In genomic region chr4:78058591-78059523, GRCh38 we compare ENCODE assay signal across 8 cellular contexts. TPM values are rescaled to one million over a fixed set of nuclear protein-coding genes. Genes with fewer than 3 reads are reported as not detected.
DNase-seq lines count a peak whose midpoint lies in the region; ATAC-seq and TF ChIP-seq lines count a peak whose summit lies in the region.

No MANE protein-coding gene starts in this region.

- DNase-seq in AG09309 (ENCODE audit: low read depth) = no peak
- DNase-seq in GM23338 (ENCODE audit: low spot score) = peak; percentile 86
- DNase-seq in RKO (ENCODE audit: low spot score) = peak; percentile 71
- DNase-seq in cortex of kidney (lab: John Stamatoyannopoulos, UW) = peak; percentile 8
- peak; percentile 55 to 83 for DNase-seq in left lung
- DNase-seq in stomach = peak; percentile 51
- DNase-seq in GF-D8 (lab: John Stamatoyannopoulos, UW) = no peak

- H3K9me2 ChIP-seq in GM23338 (ENCODE audit: insufficient read depth) = no peaks in the 10 kb centered on the region

- peak overlapping the region; percentile 62 for H3K4me3 ChIP-seq in AG09309 (ENCODE audit: control insufficient read depth, low read depth, low read length)
- peak overlapping the region; percentile 95 for H3K4me3 ChIP-seq in GM23338
- peak overlapping the region; percentile 45 to 58 for H3K4me3 ChIP-seq in left lung
- peak overlapping the region; percentile 53 to 63 (median 60) for H3K4me3 ChIP-seq in stomach

- peak overlapping the region; percentile 83 for H3K27ac Mint-ChIP-seq in GM23338

- H3K4me1 ChIP-seq in GM23338 (ENCODE audit: insufficient read depth) (peaks cover 43% of the 10 kb centered on the region), left lung (peaks cover 3 to 29% of the 10 kb centered on the region in 2 donors), stomach (peaks cover 15 to 41% (median 37%) of the 10 kb centered on the region in 4 donors)

- no peak for TF ChIP-seq POLR2A in stomach (IDR thresholded peaks at IDR 0.05)

- intact Hi-C loops in left lung (cut with DNase I) = no loop called here
- intact Hi-C loops in stomach (cut with DNase I; ENCODE audit: low total_unique reads) = no loop called here

- peaks cover 66% of the 10 kb centered on the region for H3K79me2 ChIP-seq in GM23338 (replicated peaks; ENCODE audit: insufficient read depth)

- H3K27me3 Mint-ChIP-seq in GM23338 (ENCODE audit: insufficient read depth, low read depth, poor library complexity) = peaks cover 27% of the 10 kb centered on the region

- peaks cover 38% of the 10 kb centered on the region for H3K4me1 Mint-ChIP-seq in GM23338

- peak overlapping the region; percentile 97 for H3K4me2 ChIP-seq in GM23338

- H4K20me1 ChIP-seq in GM23338 (replicated peaks; ENCODE audit: insufficient read depth) = peaks cover 4% of the 10 kb centered on the region; the same call in 1 of the 2 replicates

- no peaks in the 10 kb centered on the region; the same call in 1 of the 2 replicates for H3K36me3 ChIP-seq in GM23338 (ENCODE audit: insufficient read depth)
- no peaks in the 10 kb centered on the region for H3K36me3 ChIP-seq in left lung
- H3K36me3 ChIP-seq in stomach = no peaks in the 10 kb centered on the region

- H2AFZ ChIP-seq in GM23338 = peak overlapping the region; percentile 53

- peak; percentile 39 for ATAC-seq in GM23338
- ATAC-seq in left lung = peak; percentile 57
- no peak for ATAC-seq in HG03045 (IDR thresholded peaks at IDR 0.05; ENCODE audit: unreplicated experiment)

- no peak for TF ChIP-seq EP300 in stomach (IDR thresholded peaks at IDR 0.05)

- 1 to 2% (median 1%) methylated on average over 50 to 54 of the region's 54 CpGs for WGBS in stomach, 5 donors

- peak overlapping the region; percentile 93 for H3K4me3 Mint-ChIP-seq in GM23338

- H3K27me3 ChIP-seq in GM23338 (ENCODE audit: insufficient read depth) (no peaks in the 10 kb centered on the region), left lung (peaks cover 0 to 91% of the 10 kb centered on the region in 2 donors), stomach (peaks cover 0 to 44% (median 35%) of the 10 kb centered on the region in 3 donors)

- H3K9me3 ChIP-seq in left lung (no peaks in the 10 kb centered on the region), stomach (no peaks in the 10 kb centered on the region)

- H3K27ac ChIP-seq in GM23338 (ENCODE audit: low read depth) = peak overlapping the region; percentile 86
- peak overlapping the region; percentile 47 to 60 for H3K27ac ChIP-seq in left lung
- H3K27ac ChIP-seq in stomach = peak overlapping the region; percentile 6 to 71 (median 47)

- TF ChIP-seq CTCF in AG09309 (IDR thresholded peaks at IDR 0.05; ENCODE audit: control insufficient read depth, insufficient read depth, low read depth, low read length, missing control alignments) (no peak), GM23338 (conservative IDR thresholded peaks at IDR 0.05; ENCODE audit: low read depth in 2 of 2) (no peak), left lung (IDR thresholded peaks at IDR 0.05) (no peak), stomach (IDR thresholded peaks at IDR 0.05) (no peak)

- no peaks in the 10 kb centered on the region for H3K9me3 Mint-ChIP-seq in GM23338

- peaks cover 8% of the 10 kb centered on the region; the same call in 2 of the 3 replicates for H3K36me3 Mint-ChIP-seq in GM23338 (ENCODE audit: low read depth)

- H3F3A ChIP-seq in GM23338 (replicated peaks; ENCODE audit: low read depth) = peaks cover 12% of the 10 kb centered on the region; the same call in 1 of the 2 replicates

TF ChIP-seq in GM23338, 12 proteins besides CTCF, POLR2A, EP300 and RAD21:
- TF ChIP-seq POLR2AphosphoS5 (IDR thresholded peaks at IDR 0.05; ENCODE audit: low read depth) (peak; percentile 30; the same call in 1 of the 2 replicates), ZNF462 (CRISPR knock-in tag; IDR thresholded peaks at IDR 0.05) (no peak)

RNA-seq across cellular contexts. Expression of gene FRAS1, which starts 1.7 kb away (rescaled TPM):
- total RNA-seq in GM23338 (2014; rRNA removed; shearing (Covaris generic)) = 108 and 111 TPM in 2 replicates
- polyA plus RNA-seq in GM23338 (2016; fragmentation: Nextera tagmentation; extraction: Ambion mirVana) (10.3 and 12.4 TPM in 2 replicates), stomach (under 1 TPM; under 0.01 to 0.65 (median 0.12) TPM)
- total RNA-seq in left lung (10 to 100 TPM; 15.3 to 17.9 TPM), stomach (10 to 100 TPM in 1 of 5 donors, 1 to 10 TPM in 4; 1.2 to 12.7 (median 7.6) TPM)

Comparison
In these comparisons a context has a peak if more than half of its experiments do, and no peak if none do; other contexts are left out.
1. DNase-seq: peak in GM23338 (single experiment), RKO (single experiment), cortex of kidney (single experiment), left lung (2 of 2) and stomach (single experiment); none in AG09309 (single experiment) and GF-D8 (single experiment).
2. Peak in every context shown above with its lines, with median percentiles within 50 percentile points of each other: H3K4me3 ChIP-seq and H3K27ac ChIP-seq.